15 cellular contexts compared by ENCODE assay signal in the genomic region with DNA sequence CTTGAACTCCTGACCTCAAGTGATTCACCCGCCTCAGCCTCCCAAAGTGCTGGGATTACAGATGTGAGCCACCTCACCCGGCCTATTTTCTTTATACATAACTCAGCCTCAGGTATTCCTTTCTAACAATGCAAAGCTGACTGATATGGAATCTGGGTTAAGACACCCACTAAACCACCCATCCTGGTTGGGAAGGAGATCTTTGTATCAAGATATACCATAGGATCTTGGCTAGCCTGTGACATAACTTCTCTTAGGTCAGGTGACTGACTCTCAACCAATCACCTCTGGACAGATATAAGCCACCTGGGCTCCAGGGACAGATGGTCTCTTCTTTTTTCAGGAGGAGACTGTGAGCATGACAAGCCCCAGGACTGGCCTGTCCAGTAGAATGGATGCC.
"Had no signal": no experiment of that assay in that cellular context is flagged by ENCODE, and none has a peak within 500 bp of the region (broad histone marks: within the 10 kb centered on the region; RNA-seq: fewer than 3 reads in every experiment).

No MANE protein-coding gene starts in this region.

- H3K9me3 Mint-ChIP-seq: mesothelial cell of epicardium; stimulated activated naive CD8-positive, alpha-beta T cell treated with anti-CD3 and anti-CD28 coated beads, Interleukin-15, Interleukin-2, amounts not matched to agents 100 ng/mL and 50 ng/mL, for 24 hours; T-helper 2 cell treated with Interferon-gamma antibody and Interleukin-4, amounts not matched to agents 5 μg/mL and 100 μg/mL, for 36 hours had no signal

- H3K27me3 Mint-ChIP-seq: activated CD4-positive, alpha-beta T cell treated with anti-CD3 and anti-CD28 coated beads, Interleukin-2, amount 10 ng/mL, durations not matched to agents 7 days and 5 days; stimulated activated naive CD8-positive, alpha-beta T cell treated with anti-CD3 and anti-CD28 coated beads, Interleukin-15, Interleukin-2, amounts not matched to agents 100 ng/mL and 50 ng/mL, for 24 hours had no signal

- H3K4me3 Mint-ChIP-seq: activated CD4-positive, alpha-beta T cell treated with anti-CD3 and anti-CD28 coated beads, Interleukin-2, amount 10 ng/mL, durations not matched to agents 7 days and 5 days; mesothelial cell of epicardium; nephron progenitor cell; stimulated activated naive CD8-positive, alpha-beta T cell treated with anti-CD3 and anti-CD28 coated beads, Interleukin-15, Interleukin-2, amounts not matched to agents 100 ng/mL and 50 ng/mL, for 24 hours; T-helper 2 cell treated with Interferon-gamma antibody and Interleukin-4, amounts not matched to agents 5 μg/mL and 100 μg/mL, for 36 hours had no signal

- H3K27ac Mint-ChIP-seq: activated CD4-positive, alpha-beta T cell treated with anti-CD3 and anti-CD28 coated beads, Interleukin-2, amount 10 ng/mL, durations not matched to agents 7 days and 5 days; mesothelial cell of epicardium; nephron progenitor cell; stimulated activated naive CD8-positive, alpha-beta T cell treated with anti-CD3 and anti-CD28 coated beads, Interleukin-15, Interleukin-2, amounts not matched to agents 100 ng/mL and 50 ng/mL, for 24 hours; T-helper 2 cell treated with Interferon-gamma antibody and Interleukin-4, amounts not matched to agents 5 μg/mL and 100 μg/mL, for 36 hours had no signal

- H3K4me3 ChIP-seq: cardiac muscle cell, esophagus muscularis mucosa, right lobe of liver, smooth muscle cell, suprapubic skin, upper lobe of right lung had no signal

- H3K36me3 Mint-ChIP-seq: mesothelial cell of epicardium had no signal

- H3K4me1 Mint-ChIP-seq: activated CD4-positive, alpha-beta T cell treated with anti-CD3 and anti-CD28 coated beads, Interleukin-2, amount 10 ng/mL, durations not matched to agents 7 days and 5 days; mesothelial cell of epicardium had no signal

- ATAC-seq: right lobe of liver, upper lobe of right lung had no signal

- DNase-seq: activated CD4-positive, alpha-beta T cell treated with anti-CD3 and anti-CD28 coated beads, Interleukin-2, amount 10 ng/mL, durations not matched to agents 7 days and 5 days; activated naive CD4-positive, alpha-beta T cell; anterior cingulate cortex; hippocampal formation; kidney glomerular epithelial cell; nephron progenitor cell; right lobe of liver; upper lobe of right lung had no signal
